In the genomic region with DNA sequence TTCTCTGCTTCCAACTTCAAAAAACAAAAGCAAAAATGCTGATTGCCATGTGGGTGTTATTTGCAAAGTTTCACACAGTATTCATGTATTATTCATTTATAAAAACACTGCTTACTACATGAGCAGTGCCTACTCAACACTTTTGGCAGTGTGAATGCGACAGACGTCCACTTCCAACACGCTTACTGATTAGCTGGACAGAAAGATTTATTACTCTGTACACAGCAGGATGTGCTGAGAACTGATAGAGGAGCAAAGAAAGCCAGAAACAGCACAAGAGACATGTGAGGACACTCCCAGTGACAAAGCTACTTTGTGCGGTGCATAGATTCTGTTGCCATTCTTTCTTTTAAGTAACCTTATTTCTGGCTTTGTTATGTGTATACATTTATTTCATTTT, we compare ENCODE assay signal across 35 cellular contexts.
"Had no signal": no experiment of that assay in that cellular context is flagged by ENCODE, and none has a peak within 500 bp of the region (broad histone marks: within the 10 kb centered on the region; RNA-seq: fewer than 3 reads in every experiment).

No MANE protein-coding gene starts in this region.

- DNase-seq: activated B cell treated with CpG ODN at 0.5 μM for 24 hours; activated CD4-positive, alpha-beta T cell treated with anti-CD3 and anti-CD28 coated beads, Interleukin-2, amount 50 U/mL, for 1 hour; activated CD8-positive, alpha-beta memory T cell treated with anti-CD3 and anti-CD28 coated beads, Interleukin-2, amount 10 ng/mL, durations not matched to agents 7 days and 5 days; activated CD8-positive, alpha-beta T cell treated with anti-CD3 and anti-CD28 coated beads, Interleukin-2, amount 10 ng/mL, durations not matched to agents 7 days and 5 days; activated naive CD4-positive, alpha-beta T cell; activated T-cell treated with anti-CD3 and anti-CD28 coated beads for 4 hours; activated T-cell treated with anti-CD3 and anti-CD28 coated beads, Interleukin-2, amount 50 U/mL, for 72 hours; central memory CD4-positive, alpha-beta T cell; dermis blood vessel endothelial cell; effector CD4-positive, alpha-beta T cell; esophagus squamous epithelium; foreskin melanocyte; glutamatergic neuron; islet precursor cell; mammary epithelial cell; naive B cell; nephron progenitor cell; ovary; stimulated activated CD4-positive, alpha-beta T cell treated with anti-CD3 and anti-CD28 coated beads, Interleukin-12 subunit alpha, Interleukin-12 subunit beta, amount 100 ng/mL, for 4 hours; stimulated activated CD4-positive, alpha-beta T cell treated with anti-CD3 and anti-CD28 coated beads, Interleukin-4, amount 100 ng/mL, for 4 hours; stimulated activated CD8-positive, alpha-beta memory T cell treated with anti-CD3 and anti-CD28 coated beads, Interleukin-4, amount 100 ng/mL, for 48 hours; stimulated activated naive CD8-positive, alpha-beta T cell treated with anti-CD3 and anti-CD28 coated beads, Interleukin-15, amount 100 ng/mL, for 72 hours; substantia nigra; T-helper 2 cell; tibial artery; upper lobe of right lung had no signal

- ATAC-seq: activated CD8-positive, alpha-beta memory T cell treated with anti-CD3 and anti-CD28 coated beads, Interleukin-2, amount 10 ng/mL, durations not matched to agents 7 days and 5 days; activated CD8-positive, alpha-beta T cell treated with anti-CD3 and anti-CD28 coated beads, Interleukin-2, amount 10 ng/mL, durations not matched to agents 7 days and 5 days; activated naive CD4-positive, alpha-beta T cell treated with anti-CD3 and anti-CD28 coated beads, Interleukin-2, amount 50 U/mL, for 72 hours; activated T-cell treated with anti-CD3 and anti-CD28 coated beads, Interleukin-2, amount 50 U/mL, for 72 hours; sciatic nerve; stimulated activated memory B cell treated with anti-CD40 and anti-IgM and Interleukin-4, amounts not matched to agents 10 μg/mL and 1 μg/mL and 100 μg/mL, for 72 hours; stimulated activated naive CD8-positive, alpha-beta T cell treated with anti-CD3 and anti-CD28 coated beads, Interleukin-15, amount 100 ng/mL, for 72 hours; upper lobe of right lung had no signal

- H3K4me1 ChIP-seq: breast epithelium, esophagus squamous epithelium, upper lobe of right lung had no signal

- H3K4me3 ChIP-seq: breast epithelium, esophagus squamous epithelium, ovary, skin epidermis, tibial artery, upper lobe of right lung had no signal

- H3K36me3 ChIP-seq: breast epithelium, esophagus squamous epithelium, neutrophil, ovary, tibial artery, upper lobe of right lung had no signal

- H3K9me3 ChIP-seq: breast epithelium, esophagus squamous epithelium, neutrophil, ovary, tibial artery, upper lobe of right lung had no signal

- H3K27me3 ChIP-seq: breast epithelium, esophagus squamous epithelium, neutrophil, ovary, tibial artery, upper lobe of right lung had no signal

- FAIRE-seq: colon, endometrium had no signal

- H3K27ac ChIP-seq: breast epithelium, epithelial cell of prostate, esophagus squamous epithelium, neutrophil, ovary, skin epidermis, tibial artery, upper lobe of right lung had no signal
